Comparison of ENCODE assay signal across 7 cellular contexts in genomic region chr17:81514485-81514734, GRCh38. TPM values are rescaled to one million over a fixed set of nuclear protein-coding genes. Genes with fewer than 3 reads are reported as not detected.
DNase-seq lines count a peak whose midpoint lies in the region; ATAC-seq and TF ChIP-seq lines count a peak whose summit lies in the region.

No MANE protein-coding gene starts in this region.

- TF ChIP-seq RAD21 in HCT116 (IDR thresholded peaks at IDR 0.05; ENCODE audit: low read depth): no peak

- no TSS peak for BruUV-seq in HCT116 (replicated peaks; lab: Mats Ljungman, UMichigan)

- H3K4me1 ChIP-seq in HCT116 (ENCODE audit: control insufficient read depth in 1 of 2, insufficient read depth in 2 of 2, low read length in 2 of 2): peaks cover 33 to 83% of the 10 kb centered on the region in 2 experiments
- H3K4me1 ChIP-seq in hepatocyte (ENCODE audit: insufficient read depth): peaks cover 41% of the 10 kb centered on the region
- peaks cover 36 to 86% (median 66%) of the 10 kb centered on the region in 6 donors for H3K4me1 ChIP-seq in spleen

- H3K4me2 ChIP-seq in HCT116 (ENCODE audit: low read length) (peak overlapping the region; percentile 100), hepatocyte (peak overlapping the region; percentile 100)

- no peak overlapping the region for H2AFZ ChIP-seq in HCT116 (ENCODE audit: low read depth, low read length, poor library complexity, severe bottlenecking)
- peak overlapping the region; percentile 31 for H2AFZ ChIP-seq in hepatocyte

- DNase-seq in HCT116 (ENCODE audit: low read depth, low spot score) (no peak), hepatocyte (ENCODE audit: low spot score) (no peak), spleen (no peak), islet precursor cell (no peak)
- DNase-seq in activated CD4-positive, alpha-beta T cell treated with anti-CD3 and anti-CD28 coated beads, Interleukin-2, amount 50 U/mL, for 4 hours: no peak

- no peak for TF ChIP-seq CTCF in HCT116 (IDR thresholded peaks at IDR 0.05 in 2 of 3, conservative IDR thresholded peaks at IDR 0.05 in 1 of 3; ENCODE audit: borderline replicate concordance in 1 of 3, insufficient read depth in 1 of 3, low read depth in 2 of 3, low read length in 2 of 3)
- TF ChIP-seq CTCF in WI38 (IDR thresholded peaks at IDR 0.05; ENCODE audit: low read depth, low read length): no peak
- TF ChIP-seq CTCF in hepatocyte (IDR thresholded peaks at IDR 0.05; ENCODE audit: poor library complexity): no peak
- TF ChIP-seq CTCF in spleen (IDR thresholded peaks at IDR 0.05 in 8 of 11, conservative IDR thresholded peaks at IDR 0.05 in 3 of 11): no peak

- H3K27ac ChIP-seq in HCT116 (ENCODE audit: low read depth, low read length) (peak overlapping the region; percentile 100), hepatocyte (peak overlapping the region; percentile 100), spleen (peak overlapping the region; percentile 91 to 100 (median 100))

- CTCF ChIA-PET in HCT116 (lab: Charles Lee): no interaction called here

- WGBS in hepatocyte (ENCODE audit: low lambda C conversion rate, missing lambda C conversion rate): 0% methylated on average over 1 of the region's 34 CpGs
- 0 to 2% (median 1%) methylated on average over 1 to 34 of the region's 34 CpGs for WGBS in spleen, 5 donors

- ATAC-seq in HCT116: no peak
- no peak for ATAC-seq in HG02588 (IDR thresholded peaks at IDR 0.05; ENCODE audit: unreplicated experiment)

- peaks cover 19 to 30% of the 10 kb centered on the region in 2 experiments for H3K36me3 ChIP-seq in HCT116 (ENCODE audit: control insufficient read depth in 1 of 2, insufficient read depth in 2 of 2, low read length in 2 of 2)
- H3K36me3 ChIP-seq in hepatocyte (replicated peaks; ENCODE audit: insufficient read depth, low read depth): peaks cover 9% of the 10 kb centered on the region
- H3K36me3 ChIP-seq in spleen: peaks cover 4 to 27% (median 24%) of the 10 kb centered on the region in 6 donors

- POLR2A ChIA-PET in HCT116 (lab: Charles Lee): no interaction called here

- H3K79me2 ChIP-seq in HCT116 (ENCODE audit: insufficient read depth, low read length) (peaks cover 71% of the 10 kb centered on the region), hepatocyte (peaks cover 69% of the 10 kb centered on the region)

- peak overlapping the region; percentile 94 for H3K9ac ChIP-seq in HCT116 (ENCODE audit: low read length)

- RAD21 ChIA-PET in HCT116 (lab: Charles Lee; ENCODE audit: low non-redundant PET in 1 of 2, low total read pairs in 2 of 2, uncharacterized antibody in 2 of 2, unreplicated experiment in 2 of 2): no interaction called here

- H3K9me3 ChIP-seq in HCT116 (ENCODE audit: control insufficient read depth in 1 of 2, insufficient read depth in 1 of 2, low read depth in 1 of 2, low read length in 2 of 2) (no peaks in the 10 kb centered on the region), hepatocyte (ENCODE audit: low read depth) (no peaks in the 10 kb centered on the region), spleen (no peaks in the 10 kb centered on the region)

- TF ChIP-seq POLR2A in HCT116 (IDR thresholded peaks at IDR 0.05; ENCODE audit: borderline replicate concordance, extremely low read depth, insufficient read depth, insufficient read length) (peak; percentile 1), spleen (IDR thresholded peaks at IDR 0.05) (no peak)

- H4K20me1 ChIP-seq in HCT116 (ENCODE audit: insufficient read depth) (peaks cover 29% of the 10 kb centered on the region; the same call in 1 of the 2 replicates), hepatocyte (ENCODE audit: insufficient read depth, poor library complexity, severe bottlenecking) (peaks cover 48% of the 10 kb centered on the region)

- H3K9me2 ChIP-seq in HCT116 (ENCODE audit: insufficient read depth): no peaks in the 10 kb centered on the region
- H3K9me2 ChIP-seq in hepatocyte (replicated peaks; ENCODE audit: insufficient read depth): no peaks in the 10 kb centered on the region

- intact Hi-C loops in HCT116 (cut with micrococcal nuclease) (no loop called here), spleen (cut with DNase I; ENCODE audit: low total_unique reads) (no loop called here)

- H3K4me3 ChIP-seq in HCT116 (replicated peaks in 1 of 2; ENCODE audit: low read depth in 1 of 2, low read length in 2 of 2) (peak overlapping the region; percentile 81 to 90), WI38 (ENCODE audit: low read depth, low read length) (peak overlapping the region; percentile 59), hepatocyte (peak overlapping the region; percentile 83), spleen (peak overlapping the region; percentile 53 to 99 (median 94))

- H3K27me3 ChIP-seq in HCT116 (ENCODE audit: insufficient read depth, low read length) (no peaks in the 10 kb centered on the region), hepatocyte (peaks cover 4% of the 10 kb centered on the region), spleen (replicated peaks in 1 of 7) (peaks cover 0 to 3% (median 0%) of the 10 kb centered on the region in 7 donors)

TF ChIP-seq in HCT116, 20 proteins besides CTCF, POLR2A, EP300 and RAD21:
- no peak for TF ChIP-seq TCF7L2 (IDR thresholded peaks at IDR 0.05; ENCODE audit: borderline replicate concordance, extremely low read depth, insufficient read depth, insufficient read length)
- TF ChIP-seq EGR1 (IDR thresholded peaks at IDR 0.05; ENCODE audit: low read depth): no peak

RNA-seq across cellular contexts. Expression of gene ACTG1, which starts 1.8 kb away (rescaled TPM):
- total RNA-seq in HCT116 (2021; ENCODE audit: unreplicated experiment) (6,223 TPM), hepatocyte (3,207 and 3,298 TPM in 2 replicates), spleen (1,000 to 10,000 TPM; 1,726 to 6,270 (median 2,803) TPM)
- 6,644 and 8,513 TPM in 2 replicates for polyA plus RNA-seq in HCT116 (2012)
- polyA plus RNA-seq in hepatocyte (2,719 and 2,832 TPM in 2 replicates), spleen (1,000 to 10,000 TPM; 1,119 to 1,902 (median 1,793) TPM)

RNA-seq across cellular contexts. Expression of gene FSCN2, which starts 13.8 kb away (rescaled TPM):
- total RNA-seq in HCT116 (2021; ENCODE audit: unreplicated experiment) (10.1 TPM), hepatocyte (1.8 and 3.7 TPM in 2 replicates), spleen (1 to 10 TPM; 1.2 to 4.0 (median 2.8) TPM)
- 5.9 and 6.4 TPM in 2 replicates for polyA plus RNA-seq in HCT116 (2012)
- polyA plus RNA-seq in hepatocyte (0.29 and 0.40 TPM in 2 replicates), spleen (1 to 10 TPM in 1 of 3 donors, under 1 TPM in 2; 0.41 to 2.6 (median 0.76) TPM)

RNA-seq across cellular contexts. Expression of gene FAAP100, which starts 37.7 kb away (rescaled TPM):
- total RNA-seq in HCT116 (2021; ENCODE audit: unreplicated experiment) (53.4 TPM), hepatocyte (18.3 and 20.9 TPM in 2 replicates), spleen (10 to 100 TPM; 36.8 to 59.2 (median 50.2) TPM)
- 21.7 and 21.8 TPM in 2 replicates for polyA plus RNA-seq in HCT116 (2012)
- polyA plus RNA-seq in hepatocyte (30.7 and 34.4 TPM in 2 replicates), spleen (10 to 100 TPM; 32.2 to 77.2 (median 52.0) TPM)
